Comparison of ENCODE assay signal across 9 cellular contexts in genomic region chr15:25368855-25369254, GRCh38.
"Had no signal": no experiment of that assay in that cellular context is flagged by ENCODE, and none has a peak within 500 bp of the region (broad histone marks: within the 10 kb centered on the region; RNA-seq: fewer than 3 reads in every experiment).

No MANE protein-coding gene starts in this region.

- DNase-seq: activated CD4-positive, alpha-beta T cell treated with anti-CD3 and anti-CD28 coated beads for 48 hours; activated naive CD4-positive, alpha-beta T cell treated with anti-CD3 and anti-CD28 coated beads, Interleukin-2, amount 50 U/mL, for 16 hours; immature natural killer cell; left lung; stimulated activated CD4-positive, alpha-beta T cell treated with anti-CD3 and anti-CD28 coated beads, Interleukin-15, amount 100 ng/mL, for 24 hours; stimulated activated CD4-positive, alpha-beta T cell treated with anti-CD3 and anti-CD28 coated beads, Interleukin-4, amount 100 ng/mL, for 24 hours; upper lobe of right lung had no signal

- H3K4me3 Mint-ChIP-seq: immature natural killer cell; stimulated activated naive CD8-positive, alpha-beta T cell treated with anti-CD3 and anti-CD28 coated beads, Interleukin-15, Interleukin-2, amounts not matched to agents 100 ng/mL and 50 ng/mL, for 24 hours had no signal

- H3K9me3 Mint-ChIP-seq: immature natural killer cell had no signal

- H3K27me3 Mint-ChIP-seq: stimulated activated naive CD8-positive, alpha-beta T cell treated with anti-CD3 and anti-CD28 coated beads, Interleukin-15, Interleukin-2, amounts not matched to agents 100 ng/mL and 50 ng/mL, for 24 hours had no signal

- H3K27ac Mint-ChIP-seq: immature natural killer cell; stimulated activated naive CD8-positive, alpha-beta T cell treated with anti-CD3 and anti-CD28 coated beads, Interleukin-15, Interleukin-2, amounts not matched to agents 100 ng/mL and 50 ng/mL, for 24 hours had no signal

- ATAC-seq: esophagus mucosa, left lung, upper lobe of right lung had no signal
